In genomic region chr2:10303634-10304378, GRCh38 we compare ENCODE assay signal across 8 cellular contexts. TPM values are rescaled to one million over a fixed set of nuclear protein-coding genes. Genes with fewer than 3 reads are reported as not detected.
DNase-seq lines count a peak whose midpoint lies in the region; ATAC-seq and TF ChIP-seq lines count a peak whose summit lies in the region.

No MANE protein-coding gene starts in this region.

- no peaks in the 10 kb centered on the region for H3K36me3 ChIP-seq in ascending aorta
- H3K36me3 ChIP-seq in rectal smooth muscle tissue (ENCODE audit: control insufficient read depth, insufficient read depth, low read length): no peaks in the 10 kb centered on the region

- TF ChIP-seq CTCF in ascending aorta (IDR thresholded peaks at IDR 0.05): peak in 1 of 3 experiments; percentile 18

- no peaks in the 10 kb centered on the region for H3K9me3 ChIP-seq in ascending aorta
- no peaks in the 10 kb centered on the region for H3K9me3 ChIP-seq in right cardiac atrium (ENCODE audit: control insufficient read depth, low read length)

- no peak overlapping the region for H3K27ac ChIP-seq in ascending aorta
- H3K27ac ChIP-seq in right cardiac atrium (ENCODE audit: low read length): no peak overlapping the region
- no peak overlapping the region for H3K27ac ChIP-seq in rectal smooth muscle tissue (ENCODE audit: low read depth, low read length)

- ATAC-seq in HG02798 (IDR thresholded peaks at IDR 0.05; ENCODE audit: poor library complexity, unreplicated experiment) (peak; percentile 26), right cardiac atrium (peak; percentile 34 to 40), GM18498 (IDR thresholded peaks at IDR 0.05; ENCODE audit: unreplicated experiment) (no peak), GM21381 (IDR thresholded peaks at IDR 0.05; ENCODE audit: unreplicated experiment) (no peak)

- peak overlapping the region; percentile 68 to 92 for H3K4me3 ChIP-seq in ascending aorta
- peak overlapping the region; percentile 76 for H3K4me3 ChIP-seq in right cardiac atrium (ENCODE audit: low read length)
- peak overlapping the region; percentile 72 for H3K4me3 ChIP-seq in rectal smooth muscle tissue (ENCODE audit: low read length)

- peak; percentile 58 for DNase-seq in ELF-1 (ENCODE audit: low read depth, low spot score)
- peak; percentile 56 for DNase-seq in SK-N-DZ (ENCODE audit: low spot score)
- DNase-seq in ascending aorta (ENCODE audit: low spot score in 2 of 2): peak in 1 of 2 donors; percentile 69
- peak; percentile 46 to 81 (median 77) for DNase-seq in right cardiac atrium

- 1% methylated on average over 59 of the region's 59 CpGs for WGBS in right cardiac atrium

- H3K4me1 ChIP-seq in ascending aorta (peaks cover 0 to 6% of the 10 kb centered on the region in 2 donors), right cardiac atrium (ENCODE audit: control insufficient read depth, insufficient read depth, low read length) (peaks cover 6% of the 10 kb centered on the region), rectal smooth muscle tissue (ENCODE audit: control insufficient read depth, insufficient read depth, low read length) (peaks cover 9% of the 10 kb centered on the region)

- H3K9ac ChIP-seq in rectal smooth muscle tissue (ENCODE audit: low read length): peak overlapping the region; percentile 33

- H3K27me3 ChIP-seq in ascending aorta (no peaks in the 10 kb centered on the region), right cardiac atrium (ENCODE audit: control insufficient read depth, insufficient read depth) (no peaks in the 10 kb centered on the region), rectal smooth muscle tissue (ENCODE audit: control insufficient read depth, insufficient read depth, low read length) (no peaks in the 10 kb centered on the region)

- intact Hi-C loops in ascending aorta (cut with DNase I) (loop anchor here (2.0 to 10.0 kb wide), 4 partner anchors 143 to 508 kb away; partner anchors contain the start of genes KLF11, ODC1, PDIA6 and RRM2), right cardiac atrium (cut with DNase I) (loop anchor here in 1 of 4 donors (10.0 kb wide), 2 partner anchors 101 to 159 kb away; no protein-coding TSS in a partner anchor)

RNA-seq across cellular contexts. Expression of gene HPCAL1, which starts 1.1 kb away (rescaled TPM):
- polyA plus RNA-seq in SK-N-DZ (2014; cell fraction: cytosol; rRNA removed): 30.0 and 30.5 TPM in 2 replicates
- polyA plus RNA-seq in SK-N-DZ (2014; cell fraction: nucleus; rRNA removed): 26.6 and 30.4 TPM in 2 replicates
- total RNA-seq in ascending aorta (401 TPM), right cardiac atrium (10 to 100 TPM; 18.5 to 32.2 (median 24.2) TPM)
- 32.0 TPM for polyA plus RNA-seq in right cardiac atrium

Comparison
In these comparisons a context has a peak if more than half of its experiments do, and no peak if none do; other contexts are left out.
1. ATAC-seq: peak in HG02798 (single experiment) and right cardiac atrium (2 of 2); none in GM18498 (single experiment) and GM21381 (single experiment).
2. RNA of gene HPCAL1, which starts 1.1 kb away (total RNA-seq): 401 TPM in ascending aorta (single experiment); 18.5 to 32.2 TPM in right cardiac atrium; every median in the first group is over 10 times any median in the second.
3. Peak in every context shown above with its lines, with median percentiles within 50 percentile points of each other: H3K4me3 ChIP-seq.